In the genomic region with DNA sequence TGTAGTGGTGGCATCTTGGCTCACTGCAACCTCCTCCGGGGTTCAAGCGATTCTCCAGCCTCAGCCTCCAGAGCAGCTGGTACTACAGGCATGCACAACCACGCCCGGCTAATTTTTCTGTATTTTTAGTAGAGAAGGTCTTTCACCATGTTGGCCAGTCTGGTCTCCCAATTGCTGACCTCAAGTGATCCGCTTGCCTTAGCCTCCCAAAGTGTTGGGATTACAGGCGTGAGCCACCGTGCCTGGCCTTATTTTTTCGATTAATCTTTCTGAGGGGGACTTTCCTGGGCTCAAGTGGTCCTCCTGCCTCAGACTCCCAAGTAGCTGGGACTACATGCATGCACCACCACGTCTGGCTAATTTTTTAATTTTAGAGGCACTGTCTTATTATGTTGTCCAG, we compare ENCODE assay signal across 9 cellular contexts. TPM values are rescaled to one million over a fixed set of nuclear protein-coding genes. Genes with fewer than 3 reads are reported as not detected.
DNase-seq lines count a peak whose midpoint lies in the region; ATAC-seq and TF ChIP-seq lines count a peak whose summit lies in the region.
"Had no signal": no experiment of that assay in that cellular context is flagged by ENCODE, and none has a peak within 500 bp of the region (broad histone marks: within the 10 kb centered on the region; RNA-seq: fewer than 3 reads in every experiment).

No MANE protein-coding gene starts in this region.

- H3K27ac ChIP-seq in adrenal gland = peak overlapping the region in 3 of 5 donors; percentile 55 to 91 (median 78)
- H3K27ac ChIP-seq in right lobe of liver = peak overlapping the region in 2 of 3 donors; percentile 76 to 88
- H3K27ac ChIP-seq in tibial nerve = peak overlapping the region in 3 of 4 donors; percentile 87 to 92 (median 90)

- H3K4me3 Mint-ChIP-seq in activated T-cell treated with anti-CD3 and anti-CD28 coated beads, Interleukin-2, amount 50 U/mL, for 4 hours = peak overlapping the region; percentile 99

- H3K9me3 Mint-ChIP-seq in activated T-cell treated with anti-CD3 and anti-CD28 coated beads, Interleukin-2, amount 50 U/mL, for 4 hours = no peaks in the 10 kb centered on the region

- H3K27me3 Mint-ChIP-seq in activated T-cell treated with anti-CD3 and anti-CD28 coated beads, Interleukin-2, amount 50 U/mL, for 4 hours (ENCODE audit: low read depth) = no peaks in the 10 kb centered on the region

- no peak for ATAC-seq in activated T-cell treated with anti-CD3 and anti-CD28 coated beads, Interleukin-2, amount 50 U/mL, for 4 hours
- ATAC-seq in right lobe of liver = no peak

- peaks cover 36% of the 10 kb centered on the region for H3K4me1 Mint-ChIP-seq in activated T-cell treated with anti-CD3 and anti-CD28 coated beads, Interleukin-2, amount 50 U/mL, for 4 hours (ENCODE audit: low read depth)

- WGBS in adrenal gland, 4 donors = 87 to 94% (median 92%) methylated on average over 8 to 9 of the region's 9 CpGs
- 87% methylated on average over 9 of the region's 9 CpGs for WGBS in right lobe of liver (ENCODE audit: insufficient coverage, low coverage, low lambda C conversion rate, missing lambda C conversion rate)
- 90 to 92% methylated on average over 9 of the region's 9 CpGs for WGBS in tibial nerve, 2 donors

- H3K9me3 ChIP-seq in adrenal gland (replicated peaks in 1 of 3) (no peaks in the 10 kb centered on the region), right lobe of liver (no peaks in the 10 kb centered on the region), tibial nerve (no peaks in the 10 kb centered on the region)

- peak overlapping the region in 1 of 4 donors; percentile 57 for H3K4me3 ChIP-seq in adrenal gland
- peak overlapping the region in 1 of 3 donors; percentile 70 for H3K4me3 ChIP-seq in right lobe of liver
- peak overlapping the region; percentile 43 to 62 (median 52) for H3K4me3 ChIP-seq in tibial nerve

- peaks cover 10 to 21% of the 10 kb centered on the region in 2 donors for H3K4me1 ChIP-seq in adrenal gland (replicated peaks in 1 of 2)
- peaks cover 0 to 16% (median 4%) of the 10 kb centered on the region in 4 donors for H3K4me1 ChIP-seq in right lobe of liver
- H3K4me1 ChIP-seq in tibial nerve = peaks cover 0 to 33% (median 10%) of the 10 kb centered on the region in 4 donors

- peaks cover 24% of the 10 kb centered on the region for H3K36me3 Mint-ChIP-seq in activated T-cell treated with anti-CD3 and anti-CD28 coated beads, Interleukin-2, amount 50 U/mL, for 4 hours (ENCODE audit: insufficient read depth)

- no peaks in the 10 kb centered on the region for H3K27me3 ChIP-seq in adrenal gland
- no peaks in the 10 kb centered on the region for H3K27me3 ChIP-seq in right lobe of liver
- no peaks in the 10 kb centered on the region for H3K27me3 ChIP-seq in tibial nerve

- TF ChIP-seq EP300 in tibial nerve (IDR thresholded peaks at IDR 0.05) = no peak

- TF ChIP-seq POLR2A in adrenal gland (IDR thresholded peaks at IDR 0.05) = no peak
- TF ChIP-seq POLR2A in right lobe of liver (IDR thresholded peaks at IDR 0.05) = no peak
- TF ChIP-seq POLR2A in tibial nerve (IDR thresholded peaks at IDR 0.05) = no peak

- no peak for TF ChIP-seq CTCF in adrenal gland (IDR thresholded peaks at IDR 0.05)
- TF ChIP-seq CTCF in right lobe of liver (IDR thresholded peaks at IDR 0.05) = no peak
- no peak for TF ChIP-seq CTCF in tibial nerve (IDR thresholded peaks at IDR 0.05)

- intact Hi-C loops in adrenal gland (cut with DNase I) (no loop called here), right lobe of liver (cut with DNase I) (no loop called here)

- H3K36me3 ChIP-seq in adrenal gland (replicated peaks in 1 of 2) (peaks cover 0 to 22% of the 10 kb centered on the region in 2 donors), right lobe of liver (peaks cover 0 to 27% (median 11%) of the 10 kb centered on the region in 4 donors), tibial nerve (peaks cover 0 to 35% (median 7%) of the 10 kb centered on the region in 3 donors)

- no peak for DNase-seq in activated T-cell treated with anti-CD3 and anti-CD28 coated beads, Interleukin-2, amount 50 U/mL, for 4 hours
- DNase-seq in activated T-cell treated with anti-CD3 and anti-CD28 coated beads, Interleukin-2, amount 50 U/mL, for 1 hour = no peak
- DNase-seq in adrenal gland (peak in 1 of 7 donors; percentile 9), right lobe of liver (no peak), tibial nerve (ENCODE audit: low spot score in 2 of 2) (no peak), islet precursor cell (no peak)
- DNase-seq in stimulated activated CD4-positive, alpha-beta T cell treated with anti-CD3 and anti-CD28 coated beads, Interleukin-15, amount 100 ng/mL, for 24 hours = no peak
- DNase-seq in NK-92 treated with Interleukin-12 subunit alpha and Interleukin-12 subunit beta, amount 100 ng/mL, for 24 hours (lab: John Stamatoyannopoulos, UW) = no peak
- DNase-seq: NCI-H524 treated with DMSO at 0.1 percent for 48 hours had no signal

RNA-seq across cellular contexts. Expression of gene SNU13, which starts 5.6 kb away (rescaled TPM):
- 100 to 1,000 TPM; 372 to 430 (median 428) TPM for total RNA-seq in activated T-cell treated with anti-CD3 and anti-CD28 coated beads, Interleukin-2, amount 50 U/mL, for 4 hours
- total RNA-seq in adrenal gland = 100 to 1,000 TPM; 107 to 266 (median 166) TPM
- polyA plus RNA-seq in adrenal gland = 100 to 1,000 TPM; 152 to 446 (median 241) TPM
- 10 to 100 TPM; 43.1 to 65.4 (median 50.1) TPM for total RNA-seq in right lobe of liver
- total RNA-seq in tibial nerve = 100 to 1,000 TPM in 1 of 4 donors, 10 to 100 TPM in 3; 66.3 to 104 (median 90.6) TPM

RNA-seq across cellular contexts. Expression of gene MEI1, which starts 16.3 kb away (rescaled TPM):
- 10 to 100 TPM; 13.4 to 21.6 (median 17.1) TPM for total RNA-seq in activated T-cell treated with anti-CD3 and anti-CD28 coated beads, Interleukin-2, amount 50 U/mL, for 4 hours
- 1 to 10 TPM in 4 of 8 donors, under 1 TPM in 3, not detected in 1; 0.36 to 3.7 (median 1.3) TPM for total RNA-seq in adrenal gland
- 1 to 10 TPM in 2 of 3 donors, under 1 TPM in 1; 0.81 to 3.2 (median 2.7) TPM for polyA plus RNA-seq in adrenal gland
- 1 to 10 TPM in 1 of 6 experiments, under 1 TPM in 5; 0.37 to 1.0 (median 0.60) TPM for total RNA-seq in right lobe of liver
- total RNA-seq in tibial nerve = 1 to 10 TPM in 1 of 4 donors, under 1 TPM in 2, not detected in 1; under 0.01 to 1.8 (median 0.44) TPM
